14 cellular contexts compared by ENCODE assay signal in genomic region chr10:95836610-95837367, GRCh38.
A peak's percentile ranks its signal among the peaks of the same experiment; 100 is the strongest.
DNase-seq lines count a peak whose midpoint lies in the region; ATAC-seq, FAIRE-seq and TF ChIP-seq lines count a peak whose summit lies in the region.
"Had no signal": no experiment of that assay in that cellular context is flagged by ENCODE, and none has a peak within 500 bp of the region (broad histone marks: within the 10 kb centered on the region; RNA-seq: fewer than 3 reads in every experiment).

No MANE protein-coding gene starts in this region.

- H3K4me3 Mint-ChIP-seq in activated CD8-positive, alpha-beta T cell treated with anti-CD3 and anti-CD28 coated beads, Interleukin-2, amount 10 ng/mL, durations not matched to agents 7 days and 5 days = no peak overlapping the region

- peak overlapping the region in 1 of 2 experiments; percentile 20 for H2BK12ac ChIP-seq in mesenchymal stem cell (ENCODE audit: low read length in 2 of 2)

- CTCF ChIA-PET in activated CD8-positive, alpha-beta T cell treated with anti-CD3 and anti-CD28 coated beads, Interleukin-2, amount 10 ng/mL, durations not matched to agents 7 days and 5 days (lab: Charles Lee) = interaction anchor here (1.1 to 25.7 kb wide), 9 partner anchors 12 to 143 kb away, joined by 3 to 775 read pairs (median 6); partner anchors contain the start of genes ENTPD1 and TCTN3

- no peak overlapping the region for H3K4ac ChIP-seq in mesenchymal stem cell (ENCODE audit: low read depth in 1 of 2, low read length in 2 of 2)

- H3K4me2 ChIP-seq in mesenchymal stem cell (ENCODE audit: low read length, poor library complexity, severe bottlenecking) = no peak overlapping the region

- H4K8ac ChIP-seq in mesenchymal stem cell (ENCODE audit: low read length) = no peak overlapping the region

- no peak overlapping the region for H2BK15ac ChIP-seq in mesenchymal stem cell (ENCODE audit: low read depth, poor library complexity, severe bottlenecking)

- no peak overlapping the region for H3K14ac ChIP-seq in mesenchymal stem cell (ENCODE audit: low read length in 2 of 2)

- no peak overlapping the region for H4K91ac ChIP-seq in mesenchymal stem cell (ENCODE audit: low read length)

- no peak overlapping the region for H2BK5ac ChIP-seq in mesenchymal stem cell (ENCODE audit: low read depth, low read length, poor library complexity, severe bottlenecking)

- H3K36me3 ChIP-seq in mesenchymal stem cell (ENCODE audit: control insufficient read depth in 1 of 2, insufficient read depth in 2 of 2, low read depth in 1 of 2, low read length in 2 of 2) = no peaks in the 10 kb centered on the region
- no peaks in the 10 kb centered on the region for H3K36me3 ChIP-seq in suprapubic skin

- H2BK120ac ChIP-seq in mesenchymal stem cell (ENCODE audit: low read depth, low read length) = no peak overlapping the region

- no peak overlapping the region for H3K9ac ChIP-seq in mesenchymal stem cell (ENCODE audit: low read length)

- H3K18ac ChIP-seq in mesenchymal stem cell (ENCODE audit: low read depth in 1 of 2, low read length in 2 of 2) = no peak overlapping the region

- H2AFZ ChIP-seq in mesenchymal stem cell (ENCODE audit: low read depth, low read length) = no peak overlapping the region

- no peak overlapping the region for H3K23ac ChIP-seq in mesenchymal stem cell (ENCODE audit: low read length in 2 of 2)

- POLR2A ChIA-PET in activated CD8-positive, alpha-beta T cell treated with anti-CD3 and anti-CD28 coated beads, Interleukin-2, amount 10 ng/mL, durations not matched to agents 7 days and 5 days (lab: Charles Lee) = interaction anchor here (1.3 kb wide), 1 partner anchor 42 kb away, joined by 5 read pairs; no protein-coding TSS in a partner anchor

- TF ChIP-seq CTCF in suprapubic skin (IDR thresholded peaks at IDR 0.05) = no peak

- H3K9me3 Mint-ChIP-seq in activated CD8-positive, alpha-beta T cell treated with anti-CD3 and anti-CD28 coated beads, Interleukin-2, amount 10 ng/mL, durations not matched to agents 7 days and 5 days (ENCODE audit: insufficient read depth) = no peaks in the 10 kb centered on the region

- H3K27me3 Mint-ChIP-seq in activated CD8-positive, alpha-beta T cell treated with anti-CD3 and anti-CD28 coated beads, Interleukin-2, amount 10 ng/mL, durations not matched to agents 7 days and 5 days (ENCODE audit: low read depth) = no peaks in the 10 kb centered on the region

- TF ChIP-seq POLR2A in GM19099 (IDR thresholded peaks at IDR 0.05; ENCODE audit: extremely low read depth, insufficient read length, low read depth) (peak; percentile 20), suprapubic skin (IDR thresholded peaks at IDR 0.05) (no peak)

- 72% methylated on average over 5 of the region's 5 CpGs for WGBS in mesenchymal stem cell
- 75% methylated on average over 5 of the region's 5 CpGs for WGBS in suprapubic skin

- H3K27ac ChIP-seq in mesenchymal stem cell (ENCODE audit: low read length, poor library complexity, severe bottlenecking) (no peak overlapping the region), suprapubic skin (peak overlapping the region; percentile 23)

- no peak for ATAC-seq in activated CD8-positive, alpha-beta T cell treated with anti-CD3 and anti-CD28 coated beads, Interleukin-2, amount 10 ng/mL, durations not matched to agents 7 days and 5 days
- no peak for ATAC-seq in HG02623 (IDR thresholded peaks at IDR 0.05; ENCODE audit: unreplicated experiment)

- H2AK5ac ChIP-seq in mesenchymal stem cell (ENCODE audit: low read length, severe bottlenecking) = no peak overlapping the region

- H3K4me3 ChIP-seq in mesenchymal stem cell (ENCODE audit: insufficient read depth in 1 of 2, low read depth in 1 of 2, low read length in 2 of 2) = no peak overlapping the region
- no peak overlapping the region for H3K4me3 ChIP-seq in suprapubic skin

- no peak for FAIRE-seq in RCC 7860 (lab: Jason Lieb, UNC)
- FAIRE-seq: HTR-8/SVneo had no signal

- H3K79me1 ChIP-seq in mesenchymal stem cell (replicated peaks; ENCODE audit: low read length, poor library complexity, severe bottlenecking) = no peaks in the 10 kb centered on the region

- H3K4me1 ChIP-seq in mesenchymal stem cell (ENCODE audit: control insufficient read depth, insufficient read depth, low read depth, low read length) (no peaks in the 10 kb centered on the region), suprapubic skin (peaks cover 23% of the 10 kb centered on the region)

- H3K4me1 Mint-ChIP-seq in activated CD8-positive, alpha-beta T cell treated with anti-CD3 and anti-CD28 coated beads, Interleukin-2, amount 10 ng/mL, durations not matched to agents 7 days and 5 days (ENCODE audit: low read depth) = peaks cover 82% of the 10 kb centered on the region

- no peaks in the 10 kb centered on the region for H3K9me3 ChIP-seq in mesenchymal stem cell (ENCODE audit: control insufficient read depth, low read length)
- H3K9me3 ChIP-seq in suprapubic skin = no peaks in the 10 kb centered on the region

- no peak for TF ChIP-seq EP300 in suprapubic skin (IDR thresholded peaks at IDR 0.05)

- H3K27ac Mint-ChIP-seq in activated CD8-positive, alpha-beta T cell treated with anti-CD3 and anti-CD28 coated beads, Interleukin-2, amount 10 ng/mL, durations not matched to agents 7 days and 5 days = peak overlapping the region; percentile 68

- no peak for DNase-seq in activated CD8-positive, alpha-beta T cell treated with anti-CD3 and anti-CD28 coated beads, Interleukin-2, amount 10 ng/mL, durations not matched to agents 7 days and 5 days
- DNase-seq in mesenchymal stem cell = peak; percentile 31
- DNase-seq in suprapubic skin (ENCODE audit: low spot score in 2 of 2) = no peak
- no peak for DNase-seq in SW 1271 (lab: John Stamatoyannopoulos, UW)
- DNase-seq in RCC 7860 (ENCODE audit: low spot score) = no peak
- DNase-seq: activated CD4-positive, alpha-beta T cell treated with anti-CD3 and anti-CD28 coated beads, Interleukin-2, amount 50 U/mL, for 48 hours; activated gamma-delta T cell; DMS79 treated with DMSO at 0.1 percent for 48 hours; left ventricle myocardium superior; MM.1S; NCI-H2107 had no signal

- H3K27me3 ChIP-seq in mesenchymal stem cell (ENCODE audit: control insufficient read depth in 1 of 2, insufficient read depth in 1 of 2, low read length in 2 of 2) (no peaks in the 10 kb centered on the region), suprapubic skin (no peaks in the 10 kb centered on the region)

- H3K36me3 Mint-ChIP-seq in activated CD8-positive, alpha-beta T cell treated with anti-CD3 and anti-CD28 coated beads, Interleukin-2, amount 10 ng/mL, durations not matched to agents 7 days and 5 days (ENCODE audit: low read depth) = peaks cover 23% of the 10 kb centered on the region
